ENCODE assay signal across 8 cellular contexts in genomic region chr4:140754918-140755810, GRCh38. TPM values are rescaled to one million over a fixed set of nuclear protein-coding genes. Genes with fewer than 3 reads are reported as not detected.
DNase-seq lines count a peak whose midpoint lies in the region; ATAC-seq and TF ChIP-seq lines count a peak whose summit lies in the region.

No MANE protein-coding gene starts in this region.

- ATAC-seq in HG03558 (IDR thresholded peaks at IDR 0.05; ENCODE audit: extremely low read depth, unreplicated experiment): peak; percentile 19
- no peak for ATAC-seq in naive thymus-derived CD4-positive, alpha-beta T cell
- ATAC-seq in sciatic nerve: no peak
- no peak for ATAC-seq in GM21515 (IDR thresholded peaks at IDR 0.05; ENCODE audit: unreplicated experiment)

- H3K9me3 Mint-ChIP-seq in naive thymus-derived CD4-positive, alpha-beta T cell: peaks cover 0 to 5% (median 0%) of the 10 kb centered on the region in 11 donors

- H3K36me3 ChIP-seq in naive thymus-derived CD4-positive, alpha-beta T cell (ENCODE audit: control insufficient read depth in 2 of 3, insufficient read depth in 3 of 3, low read length in 3 of 3): no peaks in the 10 kb centered on the region

- no peaks in the 10 kb centered on the region for H3K27me3 ChIP-seq in naive thymus-derived CD4-positive, alpha-beta T cell (ENCODE audit: control insufficient read depth in 2 of 2, insufficient read depth in 2 of 2, low read length in 2 of 2)

- DNase-seq in DMS79 treated with DMSO at 0.1 percent for 48 hours (lab: John Stamatoyannopoulos, UW) (peak; percentile 23), DMS79 (lab: John Stamatoyannopoulos, UW) (no peak), choroid plexus epithelial cell (ENCODE audit: low read depth) (peak; percentile 24), sciatic nerve (ENCODE audit: low spot score) (no peak), mucosa of gallbladder (ENCODE audit: low spot score) (no peak)
- DNase-seq in naive thymus-derived CD4-positive, alpha-beta T cell: no peak

- POLR2A ChIA-PET in naive thymus-derived CD4-positive, alpha-beta T cell (lab: Charles Lee): no interaction called here

- peaks cover 60 to 74% (median 63%) of the 10 kb centered on the region in 5 donors for H3K27me3 Mint-ChIP-seq in naive thymus-derived CD4-positive, alpha-beta T cell

- no peak for TF ChIP-seq CTCF in choroid plexus epithelial cell (conservative IDR thresholded peaks at IDR 0.05; ENCODE audit: low read depth, low read length)

- no peaks in the 10 kb centered on the region for H3K9me3 ChIP-seq in naive thymus-derived CD4-positive, alpha-beta T cell (ENCODE audit: control insufficient read depth in 2 of 3, low read length in 3 of 3)

- H3K36me3 Mint-ChIP-seq in naive thymus-derived CD4-positive, alpha-beta T cell: peaks cover 0 to 4% (median 0%) of the 10 kb centered on the region in 5 donors

- no peak overlapping the region for H3K27ac ChIP-seq in naive thymus-derived CD4-positive, alpha-beta T cell (ENCODE audit: low read depth, low read length)

- H3K4me3 Mint-ChIP-seq in naive thymus-derived CD4-positive, alpha-beta T cell: peak overlapping the region in 9 of 10 donors; percentile 20 to 72 (median 61)

- peak overlapping the region; percentile 68 for H3K4me3 ChIP-seq in choroid plexus epithelial cell (ENCODE audit: low read depth, low read length)
- no peak overlapping the region for H3K4me3 ChIP-seq in naive thymus-derived CD4-positive, alpha-beta T cell (ENCODE audit: low read length)

- CTCF ChIA-PET in naive thymus-derived CD4-positive, alpha-beta T cell (lab: Charles Lee): no interaction called here

- H3K4me1 ChIP-seq in naive thymus-derived CD4-positive, alpha-beta T cell (ENCODE audit: control insufficient read depth in 2 of 2, insufficient read depth in 2 of 2, low read length in 2 of 2): peaks cover 0 to 7% of the 10 kb centered on the region in 2 donors

- peaks cover 3 to 22% (median 7%) of the 10 kb centered on the region in 7 donors for H3K4me1 Mint-ChIP-seq in naive thymus-derived CD4-positive, alpha-beta T cell

- intact Hi-C loops in naive thymus-derived CD4-positive, alpha-beta T cell (cut with micrococcal nuclease): no loop called here
- intact Hi-C loops in sciatic nerve (cut with DNase I): no loop called here

- no peak overlapping the region for H3K27ac Mint-ChIP-seq in naive thymus-derived CD4-positive, alpha-beta T cell

RNA-seq across cellular contexts. Expression of gene TBC1D9, which starts 1.0 kb away (rescaled TPM):
- total RNA-seq in naive thymus-derived CD4-positive, alpha-beta T cell: 10 to 100 TPM in 1 of 5 experiments, 1 to 10 TPM in 1, under 1 TPM in 2, not detected in 1; 0.22 to 13.9 (median 1.7) TPM
- under 1 TPM in 1 of 2 donors, not detected in 1; 0.13 TPM for polyA plus RNA-seq in naive thymus-derived CD4-positive, alpha-beta T cell
- total RNA-seq in sciatic nerve (27.2 TPM), mucosa of gallbladder (36.9 TPM)

Comparison
In these comparisons a context has a peak if more than half of its experiments do, and no peak if none do; other contexts are left out.
1. DNase-seq: peak in DMS79 treated with DMSO at 0.1 percent for 48 hours (single experiment) and choroid plexus epithelial cell (single experiment); none in DMS79 (single experiment), naive thymus-derived CD4-positive, alpha-beta T cell (0 of 9), sciatic nerve (single experiment) and mucosa of gallbladder (single experiment).